20 cellular contexts compared by ENCODE assay signal in the genomic region with DNA sequence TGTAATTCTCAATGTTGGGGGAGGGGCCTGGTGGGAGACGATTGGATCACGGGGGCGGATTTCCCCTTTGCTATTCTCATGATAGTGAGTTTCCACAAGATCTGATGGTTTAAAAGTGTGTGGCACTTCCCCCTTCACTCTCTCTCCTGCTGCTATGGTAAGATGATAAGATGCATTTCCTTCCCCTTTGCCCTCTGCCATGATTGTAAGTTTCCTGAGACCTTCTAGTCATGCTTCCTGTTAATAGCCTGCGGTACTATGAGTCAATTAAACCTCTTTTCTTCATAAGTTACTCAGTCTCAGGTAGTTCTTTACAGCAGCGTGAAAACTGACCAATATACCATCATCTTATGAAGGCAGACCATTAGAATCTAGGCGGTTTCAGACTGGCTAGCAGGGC.
DNase-seq lines count a peak whose midpoint lies in the region; ATAC-seq, FAIRE-seq and TF ChIP-seq lines count a peak whose summit lies in the region.
"Had no signal": no experiment of that assay in that cellular context is flagged by ENCODE, and none has a peak within 500 bp of the region (broad histone marks: within the 10 kb centered on the region; RNA-seq: fewer than 3 reads in every experiment).

No MANE protein-coding gene starts in this region.

- no peak for TF ChIP-seq CTCF in H1 (IDR thresholded peaks at IDR 0.05; ENCODE audit: control extremely low read depth in 1 of 3, insufficient read depth in 1 of 3, low read depth in 1 of 3, low read length in 3 of 3)
- TF ChIP-seq CTCF in neutrophil (IDR thresholded peaks at IDR 0.05): no peak

- H2BK5ac ChIP-seq in H1 (ENCODE audit: low read depth, low read length): no peak overlapping the region

- H3K27me3 ChIP-seq in H1 (replicated peaks in 1 of 4; ENCODE audit: control insufficient read depth in 3 of 4, extremely low read depth in 1 of 4, insufficient read depth in 3 of 4, low read length in 3 of 4) (peaks cover 0 to 2% (median 0%) of the 10 kb centered on the region in 4 experiments; a peak in 1 of 7 replicates), neutrophil (no peaks in the 10 kb centered on the region)
- H3K27me3 ChIP-seq: testis had no signal

- H2BK120ac ChIP-seq in H1 (replicated peaks; ENCODE audit: low read depth, low read length): no peak overlapping the region

- H3K9me3 ChIP-seq in H1 (ENCODE audit: insufficient read depth in 2 of 2, low read depth in 1 of 2, low read length in 1 of 2): no peaks in the 10 kb centered on the region
- H3K9me3 ChIP-seq in neutrophil: no peaks in the 10 kb centered on the region
- H3K9me3 ChIP-seq: prostate gland, testis had no signal

- H3K27ac ChIP-seq in H1 (ENCODE audit: low read depth, low read length) (no peak overlapping the region), neutrophil (peak overlapping the region; percentile 75)
- H3K27ac ChIP-seq: prostate gland, testis had no signal

- H3K4ac ChIP-seq in H1 (replicated peaks; ENCODE audit: insufficient read length, low read depth, low read length): no peak overlapping the region

- H3K4me1 ChIP-seq in H1 (replicated peaks in 1 of 4; ENCODE audit: control insufficient read depth in 3 of 4, insufficient read depth in 4 of 4, low read length in 3 of 4): peaks cover 0 to 7% (median 5%) of the 10 kb centered on the region in 4 experiments; a peak in 3 of 7 replicates
- H3K4me1 ChIP-seq in neutrophil (ENCODE audit: control insufficient read depth in 1 of 2, insufficient read depth in 1 of 2, low read depth in 1 of 2, low read length in 1 of 2): peaks cover 12 to 25% of the 10 kb centered on the region in 2 experiments
- H3K4me1 ChIP-seq: prostate gland, testis had no signal

- ATAC-seq in GM19397 (IDR thresholded peaks at IDR 0.05; ENCODE audit: unreplicated experiment): no peak
- ATAC-seq: natural killer cell treated with Interleukin-12 subunit alpha and Interleukin-12 subunit beta and Interleukin-15 and Interleukin-18, amount 100 ng/mL, for 72 hours; stimulated activated effector memory CD8-positive, alpha-beta T cell treated with anti-CD3 and anti-CD28 coated beads, Interleukin-12 subunit alpha, Interleukin-12 subunit beta, amount 100 ng/mL, for 72 hours had no signal

- no peak overlapping the region for H2BK20ac ChIP-seq in H1 (ENCODE audit: low read length)

- no peaks in the 10 kb centered on the region for H3K79me1 ChIP-seq in H1 (ENCODE audit: low read depth, low read length)

- no peak overlapping the region for H3K56ac ChIP-seq in H1 (replicated peaks; ENCODE audit: insufficient read length, low read depth, low read length)

- WGBS in H1 (ENCODE audit: extremely low coverage in 1 of 2, insufficient coverage in 1 of 2, insufficient read length in 1 of 2, insufficient replicate concordance in 2 of 2, low coverage in 1 of 2, low lambda C conversion rate in 2 of 2, missing lambda C conversion rate in 1 of 2), 2 experiments: 74% methylated on average over 6 of the region's 6 CpGs; no CpG with 5 or more reads in 1 of the 2 experiments

- no peak for TF ChIP-seq POLR2A in H1 (IDR thresholded peaks at IDR 0.05; ENCODE audit: control extremely low read depth in 1 of 2, low read depth in 2 of 2, low read length in 2 of 2)

- CTCF ChIA-PET in H1 (lab: Charles Lee; ENCODE audit: partially characterized antibody): no interaction called here

- no peak overlapping the region for H3K4me2 ChIP-seq in H1 (ENCODE audit: insufficient read depth in 1 of 2, low read depth in 2 of 2, low read length in 2 of 2)

- H3K4me3 ChIP-seq in H1 (ENCODE audit: extremely low read depth in 1 of 4, insufficient read depth in 2 of 4, low read depth in 3 of 4, low read length in 4 of 4) (no peak overlapping the region), neutrophil (ENCODE audit: low read depth in 1 of 2, low read length in 1 of 2) (no peak overlapping the region)
- H3K4me3 ChIP-seq: prostate gland, testis had no signal

- no peak overlapping the region for H3K9ac ChIP-seq in H1 (replicated peaks in 1 of 4; ENCODE audit: extremely low read depth in 1 of 4, low read depth in 3 of 4, low read length in 3 of 4)

- TF ChIP-seq RAD21 in H1 (IDR thresholded peaks at IDR 0.05 in 1 of 2, conservative IDR thresholded peaks at IDR 0.05 in 1 of 2; ENCODE audit: low read depth in 2 of 2, low read length in 2 of 2): no peak

- no peak overlapping the region for H3K23ac ChIP-seq in H1 (ENCODE audit: insufficient read length)

- no peaks in the 10 kb centered on the region for H3K23me2 ChIP-seq in H1 (ENCODE audit: low read depth, low read length)

- H4K5ac ChIP-seq in H1 (ENCODE audit: insufficient read length, low read depth, low read length): no peak overlapping the region

- H4K20me1 ChIP-seq in H1 (replicated peaks in 1 of 2; ENCODE audit: control insufficient read depth in 1 of 2, insufficient read depth in 2 of 2, low read length in 2 of 2): no peaks in the 10 kb centered on the region

- POLR2A ChIA-PET in H1 (lab: Charles Lee; ENCODE audit: partially characterized antibody): no interaction called here

- no peak overlapping the region for H4K8ac ChIP-seq in H1 (ENCODE audit: extremely low read depth, insufficient read depth, low read length)

- no peaks in the 10 kb centered on the region for H3K79me2 ChIP-seq in H1 (ENCODE audit: control insufficient read depth in 1 of 2, insufficient read depth in 2 of 2, low read length in 2 of 2)

- no peak for TF ChIP-seq EP300 in H1 (IDR thresholded peaks at IDR 0.05; ENCODE audit: borderline replicate concordance in 1 of 2, low read depth in 2 of 2, low read length in 2 of 2)

- DNase-seq in NOMO-1 treated with DMSO at 0.1 percent for 48 hours (lab: John Stamatoyannopoulos, UW; ENCODE audit: unreplicated experiment) (peak; percentile 11), NOMO-1 treated with dmso at 0.1 percent for 144 hours (lab: John Stamatoyannopoulos, UW; ENCODE audit: unreplicated experiment) (no peak), RPMI7951 (ENCODE audit: low read depth) (peak; percentile 10), H1 (ENCODE audit: low read depth in 1 of 2, low spot score in 2 of 2) (no peak), DMS79 treated with DMSO at 0.1 percent for 48 hours (lab: John Stamatoyannopoulos, UW) (no peak), HT-29 (ENCODE audit: low spot score) (no peak)
- DNase-seq: activated CD4-positive, alpha-beta T cell treated with anti-CD3 and anti-CD28 coated beads for 48 hours; effector CD4-positive, alpha-beta T cell; IMR-90; mesendoderm; NCI-H1092 treated with DMSO at 0.1 percent for 48 hours; NCI-H526 treated with DMSO at 0.1 percent for 48 hours; T1000; testis had no signal

- H3K36me3 ChIP-seq in H1 (ENCODE audit: control insufficient read depth in 2 of 4, insufficient read depth in 4 of 4, low read length in 3 of 4) (no peaks in the 10 kb centered on the region), neutrophil (no peaks in the 10 kb centered on the region)
- H3K36me3 ChIP-seq: prostate gland had no signal

- no peak overlapping the region for H2BK15ac ChIP-seq in H1 (ENCODE audit: low read length)

- H3K14ac ChIP-seq in H1 (ENCODE audit: insufficient read length): no peak overlapping the region

- H2AFZ ChIP-seq in H1 (ENCODE audit: low read length): 0 out of 2 replicates have a peak overlapping the region, but pooled peaks have one; percentile 4

- H4K91ac ChIP-seq in H1 (replicated peaks; ENCODE audit: insufficient read length, low read length): no peak overlapping the region

- FAIRE-seq in H1 (lab: Jason Lieb, UNC): no peak
- FAIRE-seq: A204.1 had no signal

- no peak overlapping the region for H2BK12ac ChIP-seq in H1 (ENCODE audit: low read depth, low read length)

- no peak overlapping the region for H2AK5ac ChIP-seq in H1 (ENCODE audit: low read depth, low read length)

- H3K18ac ChIP-seq in H1 (ENCODE audit: extremely low read depth, low read length): no peak overlapping the region

TF ChIP-seq in H1, 55 proteins besides CTCF, POLR2A, EP300 and RAD21:
- no peak for TF ChIP-seq SRF (IDR thresholded peaks at IDR 0.05; ENCODE audit: low read depth, low read length)
- no peak for TF ChIP-seq ASH2L (IDR thresholded peaks at IDR 0.05; ENCODE audit: low read length)
- TF ChIP-seq POLR2AphosphoS5 (IDR thresholded peaks at IDR 0.05; ENCODE audit: low read depth, low read length): no peak
- no peak for TF ChIP-seq EZH2 (IDR thresholded peaks at IDR 0.05; ENCODE audit: low read depth, low read length, severe bottlenecking)
- no peak for TF ChIP-seq CEBPB (IDR thresholded peaks at IDR 0.05; ENCODE audit: low read depth, low read length)
- no peak for TF ChIP-seq NRF1 (IDR thresholded peaks at IDR 0.05; ENCODE audit: low read depth, low read length)
- no peak for TF ChIP-seq PHF8 (conservative IDR thresholded peaks at IDR 0.05; ENCODE audit: low read depth, low read length)
TF ChIP-seq in H1: peak in this region for 0.

Comparison
In these comparisons a context has a peak if more than half of its experiments do, and no peak if none do; other contexts are left out.
1. DNase-seq: peak in NOMO-1 treated with DMSO at 0.1 percent for 48 hours (single experiment) and RPMI7951 (single experiment); none in NOMO-1 treated with dmso at 0.1 percent for 144 hours (single experiment), H1 (0 of 2), DMS79 treated with DMSO at 0.1 percent for 48 hours (single experiment) and HT-29 (single experiment).